Comparison of ENCODE assay signal across 24 cellular contexts in the genomic region with DNA sequence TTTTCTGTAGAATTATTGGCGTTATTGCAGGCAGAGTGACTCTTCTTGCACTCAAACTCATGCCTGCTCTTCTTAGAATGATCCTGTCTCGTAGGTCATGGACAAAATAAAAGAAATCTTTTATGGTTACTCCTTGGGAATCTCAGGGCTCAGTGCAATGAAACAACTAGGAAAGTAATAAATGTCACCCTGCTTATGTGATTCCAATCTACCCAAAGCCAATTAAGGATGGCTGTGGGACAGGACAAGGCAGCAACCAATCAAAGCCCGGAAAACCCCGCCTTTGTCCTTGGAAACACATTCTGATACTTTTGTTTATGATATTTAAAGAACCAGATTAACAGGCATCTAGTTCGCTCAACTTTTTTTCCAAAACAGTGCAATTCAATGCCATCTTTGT. TPM values are rescaled to one million over a fixed set of nuclear protein-coding genes. Genes with fewer than 3 reads are reported as not detected.
"Had no signal": no experiment of that assay in that cellular context is flagged by ENCODE, and none has a peak within 500 bp of the region (broad histone marks: within the 10 kb centered on the region; RNA-seq: fewer than 3 reads in every experiment).

No MANE protein-coding gene starts in this region.

- H3K9me3 Mint-ChIP-seq: activated CD4-positive, alpha-beta T cell treated with anti-CD3 and anti-CD28 coated beads, Interleukin-2, amount 10 ng/mL, durations not matched to agents 7 days and 5 days; activated CD8-positive, alpha-beta T cell treated with anti-CD3 and anti-CD28 coated beads for 36 hours; activated T-helper 1 cell treated with anti-CD3 and anti-CD28 coated beads, Interleukin-12 subunit alpha, Interleukin-12 subunit beta, Interleukin-2, Interleukin-4 antibody, amounts not matched to agents 30 ng/mL and 10 ng/mL and 1 ng/mL, durations not matched to agents 14 hours and 24 hours and 36 hours; mesothelial cell of epicardium; stimulated activated naive CD8-positive, alpha-beta T cell treated with anti-CD3 and anti-CD28 coated beads, Interleukin-15, Interleukin-2, amounts not matched to agents 100 ng/mL and 50 ng/mL, for 24 hours had no signal

- ATAC-seq: activated CD8-positive, alpha-beta T cell treated with anti-CD3 and anti-CD28 coated beads for 36 hours; esophagus mucosa; natural killer cell; right cardiac atrium had no signal

- FAIRE-seq: colon, urothelium cell line had no signal

- H3K27me3 Mint-ChIP-seq: activated CD4-positive, alpha-beta T cell treated with anti-CD3 and anti-CD28 coated beads, Interleukin-2, amount 10 ng/mL, durations not matched to agents 7 days and 5 days; activated CD8-positive, alpha-beta T cell treated with anti-CD3 and anti-CD28 coated beads for 36 hours; central memory CD8-positive, alpha-beta T cell; stimulated activated naive CD8-positive, alpha-beta T cell treated with anti-CD3 and anti-CD28 coated beads, Interleukin-15, Interleukin-2, amounts not matched to agents 100 ng/mL and 50 ng/mL, for 24 hours had no signal

- H3K9me3 ChIP-seq: ascending aorta, tibial artery had no signal

- H3K36me3 ChIP-seq: ascending aorta, tibial artery, WERI-Rb-1 had no signal

- H3K4me1 Mint-ChIP-seq: activated CD4-positive, alpha-beta T cell treated with anti-CD3 and anti-CD28 coated beads, Interleukin-2, amount 10 ng/mL, durations not matched to agents 7 days and 5 days; central memory CD8-positive, alpha-beta T cell; natural killer cell had no signal

- H3K27ac ChIP-seq: ascending aorta, skin epidermis, tibial artery, WERI-Rb-1 had no signal

- H3K27ac Mint-ChIP-seq: activated CD4-positive, alpha-beta T cell treated with anti-CD3 and anti-CD28 coated beads, Interleukin-2, amount 10 ng/mL, durations not matched to agents 7 days and 5 days; activated CD8-positive, alpha-beta T cell treated with anti-CD3 and anti-CD28 coated beads for 36 hours; activated T-helper 1 cell treated with anti-CD3 and anti-CD28 coated beads, Interleukin-12 subunit alpha, Interleukin-12 subunit beta, Interleukin-2, Interleukin-4 antibody, amounts not matched to agents 30 ng/mL and 10 ng/mL and 1 ng/mL, durations not matched to agents 14 hours and 24 hours and 36 hours; mesothelial cell of epicardium; natural killer cell; stimulated activated naive CD8-positive, alpha-beta T cell treated with anti-CD3 and anti-CD28 coated beads, Interleukin-15, Interleukin-2, amounts not matched to agents 100 ng/mL and 50 ng/mL, for 24 hours had no signal

- H3K4me1 ChIP-seq: ascending aorta had no signal

- H3K27me3 ChIP-seq: ascending aorta, tibial artery had no signal

- H3K4me3 Mint-ChIP-seq: activated CD4-positive, alpha-beta T cell treated with anti-CD3 and anti-CD28 coated beads, Interleukin-2, amount 10 ng/mL, durations not matched to agents 7 days and 5 days; activated CD8-positive, alpha-beta T cell treated with anti-CD3 and anti-CD28 coated beads for 36 hours; activated T-helper 1 cell treated with anti-CD3 and anti-CD28 coated beads, Interleukin-12 subunit alpha, Interleukin-12 subunit beta, Interleukin-2, Interleukin-4 antibody, amounts not matched to agents 30 ng/mL and 10 ng/mL and 1 ng/mL, durations not matched to agents 14 hours and 24 hours and 36 hours; central memory CD8-positive, alpha-beta T cell; mesothelial cell of epicardium; natural killer cell; stimulated activated naive CD8-positive, alpha-beta T cell treated with anti-CD3 and anti-CD28 coated beads, Interleukin-15, Interleukin-2, amounts not matched to agents 100 ng/mL and 50 ng/mL, for 24 hours had no signal

- H3K36me3 Mint-ChIP-seq: mesothelial cell of epicardium, natural killer cell had no signal

- H3K4me3 ChIP-seq: skin epidermis, tibial artery had no signal

- DNase-seq: activated CD4-positive, alpha-beta T cell treated with anti-CD3 and anti-CD28 coated beads, Interleukin-2, amount 10 ng/mL, durations not matched to agents 7 days and 5 days; activated CD4-positive, CD25-positive, alpha-beta regulatory T cell treated with anti-CD3 and anti-CD28 coated beads, Interleukin-2, amount 50 U/mL, for 72 hours; activated CD8-positive, alpha-beta T cell treated with anti-CD3 and anti-CD28 coated beads for 36 hours; activated gamma-delta T cell; activated naive CD4-positive, alpha-beta T cell treated with anti-CD3 and anti-CD28 coated beads, Interleukin-2, amount 50 U/mL, for 16 hours; effector memory CD4-positive, alpha-beta T cell; foreskin melanocyte; hypothalamus; natural killer cell; right cardiac atrium; stimulated activated CD4-positive, alpha-beta T cell treated with anti-CD3 and anti-CD28 coated beads, Interleukin-1b, Interleukin-23, amount 100 ng/mL, for 48 hours; substantia nigra; T-helper 1 cell; tibial artery; WERI-Rb-1 had no signal

RNA-seq across cellular contexts. Expression of a gene that starts 53.0 kb away (rescaled TPM):
- total RNA-seq: activated CD4-positive, alpha-beta T cell treated with anti-CD3 and anti-CD28 coated beads, Interleukin-2, amount 10 ng/mL, durations not matched to agents 7 days and 5 days; activated CD8-positive, alpha-beta T cell treated with anti-CD3 and anti-CD28 coated beads for 36 hours; activated T-helper 1 cell treated with anti-CD3 and anti-CD28 coated beads, Interleukin-12 subunit alpha, Interleukin-12 subunit beta, Interleukin-2, Interleukin-4 antibody, amounts not matched to agents 30 ng/mL and 10 ng/mL and 1 ng/mL, durations not matched to agents 14 hours and 24 hours and 36 hours; natural killer cell had no signal
